18 cellular contexts compared by ENCODE assay signal in the genomic region with DNA sequence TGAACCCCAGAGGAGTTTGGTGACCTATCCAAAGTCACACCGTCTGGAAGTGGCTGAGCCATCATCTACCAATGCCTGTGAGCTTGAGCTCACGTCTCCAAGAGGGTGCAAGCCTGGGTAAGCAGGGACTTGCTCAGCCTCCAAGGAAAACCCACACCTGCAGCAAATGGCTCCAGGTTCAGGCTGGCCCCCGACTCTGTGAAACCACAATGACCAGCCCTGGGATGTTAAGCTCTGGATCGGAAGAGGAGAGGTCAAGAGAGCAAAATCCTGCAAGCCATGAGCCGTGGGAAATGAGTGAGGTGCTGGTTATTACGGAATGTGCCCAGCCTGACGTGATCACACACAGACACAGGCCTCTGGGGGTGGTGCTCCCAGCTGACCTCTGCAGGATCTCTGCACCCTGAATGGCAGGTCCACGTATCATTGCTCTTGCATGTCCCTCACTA.
DNase-seq lines count a peak whose midpoint lies in the region; ATAC-seq and TF ChIP-seq lines count a peak whose summit lies in the region.
"Had no signal": no experiment of that assay in that cellular context is flagged by ENCODE, and none has a peak within 500 bp of the region (broad histone marks: within the 10 kb centered on the region; RNA-seq: fewer than 3 reads in every experiment).

No MANE protein-coding gene starts in this region.

- H3K4me1 ChIP-seq in lower lobe of right lung = peaks cover 20% of the 10 kb centered on the region
- H3K4me1 ChIP-seq in suprapubic skin = peaks cover 37% of the 10 kb centered on the region
- H3K4me1 ChIP-seq: Caco-2 had no signal

- H3K27ac ChIP-seq in lower lobe of right lung = no peak overlapping the region
- no peak overlapping the region for H3K27ac ChIP-seq in suprapubic skin

- H3K4me3 ChIP-seq in choroid plexus epithelial cell (ENCODE audit: low read depth, low read length) (no peak overlapping the region), lower lobe of right lung (no peak overlapping the region), suprapubic skin (no peak overlapping the region)

- ATAC-seq in lower lobe of right lung (no peak), GM21717 (IDR thresholded peaks at IDR 0.05; ENCODE audit: unreplicated experiment) (no peak)

- TF ChIP-seq EP300 in suprapubic skin (IDR thresholded peaks at IDR 0.05) = no peak

- intact Hi-C loops in lower lobe of right lung (cut with DNase I) = no loop called here

- TF ChIP-seq POLR2A in suprapubic skin (IDR thresholded peaks at IDR 0.05) (no peak), erythroblast (IDR thresholded peaks at IDR 0.05; ENCODE audit: low read length) (no peak)

- H3K9me3 ChIP-seq in lower lobe of right lung (no peaks in the 10 kb centered on the region), suprapubic skin (no peaks in the 10 kb centered on the region)
- H3K9me3 ChIP-seq: Caco-2 had no signal

- WGBS in suprapubic skin = 64% methylated on average over 6 of the region's 8 CpGs

- H3K36me3 ChIP-seq in lower lobe of right lung = no peaks in the 10 kb centered on the region
- H3K36me3 ChIP-seq in suprapubic skin = no peaks in the 10 kb centered on the region
- H3K36me3 ChIP-seq: Peyer's patch had no signal

- H3K27me3 ChIP-seq in lower lobe of right lung (ENCODE audit: low read depth) (no peaks in the 10 kb centered on the region), suprapubic skin (no peaks in the 10 kb centered on the region)
- H3K27me3 ChIP-seq: Peyer's patch had no signal

- peak; percentile 1 for DNase-seq in activated naive CD4-positive, alpha-beta T cell treated with Interleukin-2 at 50 U/mL for 16 hours
- no peak for DNase-seq in activated naive CD4-positive, alpha-beta T cell (lab: John Stamatoyannopoulos, UW)
- peak; percentile 60 for DNase-seq in choroid plexus epithelial cell (ENCODE audit: low read depth)
- DNase-seq in lower lobe of right lung = peak; percentile 19
- peak; percentile 35 to 55 for DNase-seq in suprapubic skin (ENCODE audit: low spot score in 2 of 2)
- no peak for DNase-seq in RPMI8226
- no peak for DNase-seq in erythroblast (lab: John Stamatoyannopoulos, UW)
- DNase-seq: activated CD4-positive, CD25-positive, alpha-beta regulatory T cell; activated CD8-positive, alpha-beta memory T cell treated with anti-CD3 and anti-CD28 coated beads, Interleukin-2, amount 50 U/mL, for 4 hours; amygdala; effector CD4-positive, alpha-beta T cell; glutamatergic neuron; NCI-H187; NCI-H526; small intestine had no signal

- TF ChIP-seq CTCF in choroid plexus epithelial cell (conservative IDR thresholded peaks at IDR 0.05; ENCODE audit: low read depth, low read length) (no peak), lower lobe of right lung (IDR thresholded peaks at IDR 0.05) (no peak), suprapubic skin (IDR thresholded peaks at IDR 0.05) (no peak)

Comparison
In these comparisons a context has a peak if more than half of its experiments do, and no peak if none do; other contexts are left out.
1. DNase-seq: peak in activated naive CD4-positive, alpha-beta T cell treated with Interleukin-2 at 50 U/mL for 16 hours (single experiment), choroid plexus epithelial cell (single experiment), lower lobe of right lung (single experiment) and suprapubic skin (2 of 2); none in activated naive CD4-positive, alpha-beta T cell (0 of 4), RPMI8226 (single experiment) and erythroblast (0 of 2).